In genomic region chr10:68073631-68074403, GRCh38 we compare ENCODE assay signal across 8 cellular contexts. TPM values are rescaled to one million over a fixed set of nuclear protein-coding genes. Genes with fewer than 3 reads are reported as not detected.
DNase-seq lines count a peak whose midpoint lies in the region; ATAC-seq and TF ChIP-seq lines count a peak whose summit lies in the region.

No MANE protein-coding gene starts in this region.

- H3K27ac Mint-ChIP-seq in activated T-cell treated with anti-CD3 and anti-CD28 coated beads, Interleukin-2, amount 50 U/mL, for 72 hours: peak overlapping the region; percentile 97

- no peak for ATAC-seq in activated T-cell treated with anti-CD3 and anti-CD28 coated beads, Interleukin-2, amount 50 U/mL, for 72 hours (replicated peaks in 1 of 2)
- ATAC-seq in gastroesophageal sphincter (no peak), GM19035 (IDR thresholded peaks at IDR 0.05; ENCODE audit: unreplicated experiment) (no peak)

- peaks cover 0 to 11% of the 10 kb centered on the region in 2 donors for H3K36me3 ChIP-seq in gastroesophageal sphincter

- no peaks in the 10 kb centered on the region for H3K27me3 Mint-ChIP-seq in activated T-cell treated with anti-CD3 and anti-CD28 coated beads, Interleukin-2, amount 50 U/mL, for 72 hours (ENCODE audit: low read depth)

- peaks cover 58% of the 10 kb centered on the region for H3K4me1 Mint-ChIP-seq in activated T-cell treated with anti-CD3 and anti-CD28 coated beads, Interleukin-2, amount 50 U/mL, for 72 hours (ENCODE audit: low read depth)

- no peak for TF ChIP-seq POLR2A in gastroesophageal sphincter (IDR thresholded peaks at IDR 0.05)

- WGBS in gastroesophageal sphincter (ENCODE audit: low coverage in 1 of 2), 2 donors: 4 to 8% methylated on average over 9 to 10 of the region's 10 CpGs

- H3K4me1 ChIP-seq in gastroesophageal sphincter: peaks cover 7 to 57% (median 11%) of the 10 kb centered on the region in 3 donors

- TF ChIP-seq CTCF in VCaP (conservative IDR thresholded peaks at IDR 0.05) (no peak), gastroesophageal sphincter (IDR thresholded peaks at IDR 0.05) (no peak), retinal pigment epithelial cell (conservative IDR thresholded peaks at IDR 0.05; ENCODE audit: low read depth, low read length) (no peak)

- no peaks in the 10 kb centered on the region for H3K9me3 ChIP-seq in gastroesophageal sphincter

- no peak for TF ChIP-seq EP300 in gastroesophageal sphincter (IDR thresholded peaks at IDR 0.05)

- peaks cover 4 to 7% of the 10 kb centered on the region in 2 donors for H3K36me3 Mint-ChIP-seq in activated T-cell treated with anti-CD3 and anti-CD28 coated beads, Interleukin-2, amount 50 U/mL, for 72 hours (ENCODE audit: insufficient read depth in 2 of 2)

- H3K9me3 Mint-ChIP-seq in activated T-cell treated with anti-CD3 and anti-CD28 coated beads, Interleukin-2, amount 50 U/mL, for 72 hours: no peaks in the 10 kb centered on the region

- peak overlapping the region; percentile 94 to 97 for H3K4me3 Mint-ChIP-seq in activated T-cell treated with anti-CD3 and anti-CD28 coated beads, Interleukin-2, amount 50 U/mL, for 72 hours

- no peaks in the 10 kb centered on the region for H3K27me3 ChIP-seq in gastroesophageal sphincter

- H3K27ac ChIP-seq in VCaP (peak overlapping the region; percentile 95), gastroesophageal sphincter (peak overlapping the region; percentile 97 to 99 (median 98))

- peak overlapping the region; percentile 89 to 99 for H3K4me3 ChIP-seq in gastroesophageal sphincter
- peak overlapping the region; percentile 96 for H3K4me3 ChIP-seq in retinal pigment epithelial cell (ENCODE audit: low read length)

- no peak for DNase-seq in activated T-cell treated with anti-CD3 and anti-CD28 coated beads, Interleukin-2, amount 50 U/mL, for 72 hours
- DNase-seq in activated T-cell treated with anti-CD3 and anti-CD28 coated beads for 4 hours: no peak
- no peak for DNase-seq in retinal pigment epithelial cell (ENCODE audit: low read depth)
- no peak for DNase-seq in DMS153 treated with DMSO at 0.1 percent for 48 hours (lab: John Stamatoyannopoulos, UW; ENCODE audit: unreplicated experiment)
- DNase-seq in NCI-H345 treated with DMSO at 0.1 percent for 48 hours (lab: John Stamatoyannopoulos, UW; ENCODE audit: unreplicated experiment): no peak

RNA-seq across cellular contexts. Expression of gene HERC4, which starts 1.3 kb away (rescaled TPM):
- total RNA-seq in activated T-cell treated with anti-CD3 and anti-CD28 coated beads, Interleukin-2, amount 50 U/mL, for 72 hours: 10 to 100 TPM; 73.5 to 85.6 TPM
- 10 to 100 TPM; 30.3 to 58.4 (median 43.0) TPM for total RNA-seq in gastroesophageal sphincter

RNA-seq across cellular contexts. Expression of gene MYPN, which starts 35.5 kb away (rescaled TPM):
- not detected for total RNA-seq in activated T-cell treated with anti-CD3 and anti-CD28 coated beads, Interleukin-2, amount 50 U/mL, for 72 hours
- total RNA-seq in gastroesophageal sphincter: 1 to 10 TPM in 1 of 4 donors, under 1 TPM in 1, not detected in 2; 0.79 to 1.9 TPM
